In the genomic region with DNA sequence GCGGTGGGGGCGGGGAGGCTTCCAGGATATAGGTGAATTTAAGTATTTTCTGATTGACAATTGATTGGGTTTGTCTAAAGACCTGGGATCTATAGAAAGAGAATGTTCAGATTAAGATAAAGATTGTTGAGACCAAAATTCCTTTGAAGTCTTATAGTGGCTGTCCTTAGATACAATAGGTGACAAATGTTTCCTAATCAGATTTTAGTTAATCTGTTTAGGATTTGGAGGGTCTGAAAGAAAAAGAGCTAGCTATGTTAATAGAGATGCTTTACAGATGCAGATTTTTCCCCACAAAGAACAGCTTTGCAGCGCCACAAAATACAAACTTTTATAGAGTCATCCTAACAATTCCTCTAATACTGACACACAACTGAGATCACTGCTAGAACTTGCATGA, we compare ENCODE assay signal across 1 cellular context.
TF ChIP-seq lines count a peak whose summit lies in the region.

No MANE protein-coding gene starts in this region.

TF ChIP-seq in WTC11, 78 proteins besides CTCF, POLR2A, EP300 and RAD21 (continued from another document):
- TF ChIP-seq, protein P1, sequence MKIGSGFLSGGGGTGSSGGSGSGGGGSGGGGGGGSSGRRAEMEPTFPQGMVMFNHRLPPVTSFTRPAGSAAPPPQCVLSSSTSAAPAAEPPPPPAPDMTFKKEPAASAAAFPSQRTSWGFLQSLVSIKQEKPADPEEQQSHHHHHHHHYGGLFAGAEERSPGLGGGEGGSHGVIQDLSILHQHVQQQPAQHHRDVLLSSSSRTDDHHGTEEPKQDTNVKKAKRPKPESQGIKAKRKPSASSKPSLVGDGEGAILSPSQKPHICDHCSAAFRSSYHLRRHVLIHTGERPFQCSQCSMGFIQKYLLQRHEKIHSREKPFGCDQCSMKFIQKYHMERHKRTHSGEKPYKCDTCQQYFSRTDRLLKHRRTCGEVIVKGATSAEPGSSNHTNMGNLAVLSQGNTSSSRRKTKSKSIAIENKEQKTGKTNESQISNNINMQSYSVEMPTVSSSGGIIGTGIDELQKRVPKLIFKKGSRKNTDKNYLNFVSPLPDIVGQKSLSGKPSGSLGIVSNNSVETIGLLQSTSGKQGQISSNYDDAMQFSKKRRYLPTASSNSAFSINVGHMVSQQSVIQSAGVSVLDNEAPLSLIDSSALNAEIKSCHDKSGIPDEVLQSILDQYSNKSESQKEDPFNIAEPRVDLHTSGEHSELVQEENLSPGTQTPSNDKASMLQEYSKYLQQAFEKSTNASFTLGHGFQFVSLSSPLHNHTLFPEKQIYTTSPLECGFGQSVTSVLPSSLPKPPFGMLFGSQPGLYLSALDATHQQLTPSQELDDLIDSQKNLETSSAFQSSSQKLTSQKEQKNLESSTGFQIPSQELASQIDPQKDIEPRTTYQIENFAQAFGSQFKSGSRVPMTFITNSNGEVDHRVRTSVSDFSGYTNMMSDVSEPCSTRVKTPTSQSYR (CRISPR knock-in tag; IDR thresholded peaks at IDR 0.05), result no peak
- TF ChIP-seq, protein P2, sequence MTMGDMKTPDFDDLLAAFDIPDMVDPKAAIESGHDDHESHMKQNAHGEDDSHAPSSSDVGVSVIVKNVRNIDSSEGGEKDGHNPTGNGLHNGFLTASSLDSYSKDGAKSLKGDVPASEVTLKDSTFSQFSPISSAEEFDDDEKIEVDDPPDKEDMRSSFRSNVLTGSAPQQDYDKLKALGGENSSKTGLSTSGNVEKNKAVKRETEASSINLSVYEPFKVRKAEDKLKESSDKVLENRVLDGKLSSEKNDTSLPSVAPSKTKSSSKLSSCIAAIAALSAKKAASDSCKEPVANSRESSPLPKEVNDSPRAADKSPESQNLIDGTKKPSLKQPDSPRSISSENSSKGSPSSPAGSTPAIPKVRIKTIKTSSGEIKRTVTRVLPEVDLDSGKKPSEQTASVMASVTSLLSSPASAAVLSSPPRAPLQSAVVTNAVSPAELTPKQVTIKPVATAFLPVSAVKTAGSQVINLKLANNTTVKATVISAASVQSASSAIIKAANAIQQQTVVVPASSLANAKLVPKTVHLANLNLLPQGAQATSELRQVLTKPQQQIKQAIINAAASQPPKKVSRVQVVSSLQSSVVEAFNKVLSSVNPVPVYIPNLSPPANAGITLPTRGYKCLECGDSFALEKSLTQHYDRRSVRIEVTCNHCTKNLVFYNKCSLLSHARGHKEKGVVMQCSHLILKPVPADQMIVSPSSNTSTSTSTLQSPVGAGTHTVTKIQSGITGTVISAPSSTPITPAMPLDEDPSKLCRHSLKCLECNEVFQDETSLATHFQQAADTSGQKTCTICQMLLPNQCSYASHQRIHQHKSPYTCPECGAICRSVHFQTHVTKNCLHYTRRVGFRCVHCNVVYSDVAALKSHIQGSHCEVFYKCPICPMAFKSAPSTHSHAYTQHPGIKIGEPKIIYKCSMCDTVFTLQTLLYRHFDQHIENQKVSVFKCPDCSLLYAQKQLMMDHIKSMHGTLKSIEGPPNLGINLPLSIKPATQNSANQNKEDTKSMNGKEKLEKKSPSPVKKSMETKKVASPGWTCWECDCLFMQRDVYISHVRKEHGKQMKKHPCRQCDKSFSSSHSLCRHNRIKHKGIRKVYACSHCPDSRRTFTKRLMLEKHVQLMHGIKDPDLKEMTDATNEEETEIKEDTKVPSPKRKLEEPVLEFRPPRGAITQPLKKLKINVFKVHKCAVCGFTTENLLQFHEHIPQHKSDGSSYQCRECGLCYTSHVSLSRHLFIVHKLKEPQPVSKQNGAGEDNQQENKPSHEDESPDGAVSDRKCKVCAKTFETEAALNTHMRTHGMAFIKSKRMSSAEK (CRISPR knock-in tag; IDR thresholded peaks at IDR 0.05; ENCODE audit: borderline replicate concordance), result no peak
- TF ChIP-seq, protein P3, sequence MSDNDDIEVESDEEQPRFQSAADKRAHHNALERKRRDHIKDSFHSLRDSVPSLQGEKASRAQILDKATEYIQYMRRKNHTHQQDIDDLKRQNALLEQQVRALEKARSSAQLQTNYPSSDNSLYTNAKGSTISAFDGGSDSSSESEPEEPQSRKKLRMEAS (CRISPR knock-in tag; IDR thresholded peaks at IDR 0.05), result no peak
- TF ChIP-seq NFYB (CRISPR knock-in tag; conservative IDR thresholded peaks at IDR 0.05; ENCODE audit: low read depth) (no peak), TCF7 (CRISPR knock-in tag; IDR thresholded peaks at IDR 0.05; ENCODE audit: low read depth) (no peak), ZBTB21 (CRISPR knock-in tag; IDR thresholded peaks at IDR 0.05; ENCODE audit: borderline replicate concordance) (no peak), RORB (CRISPR knock-in tag; IDR thresholded peaks at IDR 0.05) (no peak)
- TF ChIP-seq, protein P4, sequence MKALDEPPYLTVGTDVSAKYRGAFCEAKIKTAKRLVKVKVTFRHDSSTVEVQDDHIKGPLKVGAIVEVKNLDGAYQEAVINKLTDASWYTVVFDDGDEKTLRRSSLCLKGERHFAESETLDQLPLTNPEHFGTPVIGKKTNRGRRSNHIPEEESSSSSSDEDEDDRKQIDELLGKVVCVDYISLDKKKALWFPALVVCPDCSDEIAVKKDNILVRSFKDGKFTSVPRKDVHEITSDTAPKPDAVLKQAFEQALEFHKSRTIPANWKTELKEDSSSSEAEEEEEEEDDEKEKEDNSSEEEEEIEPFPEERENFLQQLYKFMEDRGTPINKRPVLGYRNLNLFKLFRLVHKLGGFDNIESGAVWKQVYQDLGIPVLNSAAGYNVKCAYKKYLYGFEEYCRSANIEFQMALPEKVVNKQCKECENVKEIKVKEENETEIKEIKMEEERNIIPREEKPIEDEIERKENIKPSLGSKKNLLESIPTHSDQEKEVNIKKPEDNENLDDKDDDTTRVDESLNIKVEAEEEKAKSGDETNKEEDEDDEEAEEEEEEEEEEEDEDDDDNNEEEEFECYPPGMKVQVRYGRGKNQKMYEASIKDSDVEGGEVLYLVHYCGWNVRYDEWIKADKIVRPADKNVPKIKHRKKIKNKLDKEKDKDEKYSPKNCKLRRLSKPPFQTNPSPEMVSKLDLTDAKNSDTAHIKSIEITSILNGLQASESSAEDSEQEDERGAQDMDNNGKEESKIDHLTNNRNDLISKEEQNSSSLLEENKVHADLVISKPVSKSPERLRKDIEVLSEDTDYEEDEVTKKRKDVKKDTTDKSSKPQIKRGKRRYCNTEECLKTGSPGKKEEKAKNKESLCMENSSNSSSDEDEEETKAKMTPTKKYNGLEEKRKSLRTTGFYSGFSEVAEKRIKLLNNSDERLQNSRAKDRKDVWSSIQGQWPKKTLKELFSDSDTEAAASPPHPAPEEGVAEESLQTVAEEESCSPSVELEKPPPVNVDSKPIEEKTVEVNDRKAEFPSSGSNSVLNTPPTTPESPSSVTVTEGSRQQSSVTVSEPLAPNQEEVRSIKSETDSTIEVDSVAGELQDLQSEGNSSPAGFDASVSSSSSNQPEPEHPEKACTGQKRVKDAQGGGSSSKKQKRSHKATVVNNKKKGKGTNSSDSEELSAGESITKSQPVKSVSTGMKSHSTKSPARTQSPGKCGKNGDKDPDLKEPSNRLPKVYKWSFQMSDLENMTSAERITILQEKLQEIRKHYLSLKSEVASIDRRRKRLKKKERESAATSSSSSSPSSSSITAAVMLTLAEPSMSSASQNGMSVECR (CRISPR knock-in tag; IDR thresholded peaks at IDR 0.05; ENCODE audit: borderline replicate concordance), result no peak
- TF ChIP-seq, protein P5, sequence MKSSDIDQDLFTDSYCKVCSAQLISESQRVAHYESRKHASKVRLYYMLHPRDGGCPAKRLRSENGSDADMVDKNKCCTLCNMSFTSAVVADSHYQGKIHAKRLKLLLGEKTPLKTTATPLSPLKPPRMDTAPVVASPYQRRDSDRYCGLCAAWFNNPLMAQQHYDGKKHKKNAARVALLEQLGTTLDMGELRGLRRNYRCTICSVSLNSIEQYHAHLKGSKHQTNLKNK (CRISPR knock-in tag; IDR thresholded peaks at IDR 0.05), result no peak
TF ChIP-seq in WTC11: peak in this region for 0.
